Comparison of ENCODE assay signal across 9 cellular contexts in genomic region chr5:149632311-149633251, GRCh38. TPM values are rescaled to one million over a fixed set of nuclear protein-coding genes. Genes with fewer than 3 reads are reported as not detected.
DNase-seq lines count a peak whose midpoint lies in the region; ATAC-seq, FAIRE-seq and TF ChIP-seq lines count a peak whose summit lies in the region.
"Had no signal": no experiment of that assay in that cellular context is flagged by ENCODE, and none has a peak within 500 bp of the region (broad histone marks: within the 10 kb centered on the region; RNA-seq: fewer than 3 reads in every experiment).

No MANE protein-coding gene starts in this region.

- POLR2A ChIA-PET in endothelial cell of umbilical vein (lab: Charles Lee), result no interaction called here

- CTCF ChIA-PET in Calu3 (lab: Charles Lee), result interaction anchor here (0.8 to 2.0 kb wide), 16 partner anchors 9 to 368 kb away, joined by 3 to 12 read pairs (median 4); partner anchors contain the start of genes HMGXB3 and TIGD6
- CTCF ChIA-PET in endothelial cell of umbilical vein (lab: Charles Lee), result interaction anchor here (1.6 to 7.2 kb wide), 3 partner anchors 35 to 358 kb away, joined by 6 to 278 read pairs (median 8); no protein-coding TSS in a partner anchor

- H3K4me1 Mint-ChIP-seq in Calu3 (ENCODE audit: low read depth, unreplicated experiment) (peaks cover 87% of the 10 kb centered on the region), neural crest cell (peaks cover 9% of the 10 kb centered on the region)

- no peak overlapping the region for H3K4me2 ChIP-seq in endothelial cell of umbilical vein (ENCODE audit: insufficient read depth, low read length)

- BruUV-seq in Calu3 (replicated peaks; lab: Mats Ljungman, UMichigan) (no TSS peak), endothelial cell of umbilical vein (replicated peaks; lab: Mats Ljungman, UMichigan) (no TSS peak)

- H3K27me3 ChIP-seq in endothelial cell of umbilical vein (ENCODE audit: control insufficient read depth in 2 of 2, insufficient read depth in 2 of 2, low read length in 2 of 2) (no peaks in the 10 kb centered on the region), aorta (ENCODE audit: control insufficient read depth in 1 of 2, insufficient read depth in 2 of 2, low read length in 1 of 2) (no peaks in the 10 kb centered on the region), SJCRH30 (0 out of 2 replicates have a peak, but pooled peaks cover 2% of the 10 kb centered on the region)
- H3K27me3 ChIP-seq: neutrophil had no signal

- DNase-seq in Calu3 (peak; percentile 96), NCI-H510A treated with DMSO at 0.1 percent for 48 hours (lab: John Stamatoyannopoulos, UW) (peak; percentile 19), endothelial cell of umbilical vein (ENCODE audit: low read depth, low spot score) (peak; percentile 76), neural crest cell (ENCODE audit: low read depth, low spot score) (no peak), head of caudate nucleus (no peak), aorta (no peak), amygdala (lab: John Stamatoyannopoulos, UW) (no peak), SJCRH30 (no peak)

- no peak overlapping the region for H3K27ac ChIP-seq in endothelial cell of umbilical vein (ENCODE audit: insufficient read depth, low read depth, low read length)
- H3K27ac ChIP-seq in aorta (ENCODE audit: low read depth in 1 of 2, low read length in 2 of 2), result no peak overlapping the region
- H3K27ac ChIP-seq in SJCRH30, result no peak overlapping the region
- H3K27ac ChIP-seq: neutrophil had no signal

- peaks cover 31% of the 10 kb centered on the region for H3K36me3 Mint-ChIP-seq in Calu3 (ENCODE audit: insufficient read depth, unreplicated experiment)
- H3K36me3 Mint-ChIP-seq in neural crest cell (ENCODE audit: low read depth), result no peaks in the 10 kb centered on the region

- H3K4me3 ChIP-seq in endothelial cell of umbilical vein (replicated peaks in 1 of 3; ENCODE audit: insufficient read depth in 1 of 3, low read depth in 1 of 3, low read length in 3 of 3), result no peak overlapping the region
- no peak overlapping the region for H3K4me3 ChIP-seq in aorta (ENCODE audit: low read length in 2 of 2)
- no peak overlapping the region for H3K4me3 ChIP-seq in SJCRH30

- H3K9me3 Mint-ChIP-seq in Calu3 (ENCODE audit: low read depth, unreplicated experiment) (no peaks in the 10 kb centered on the region), neural crest cell (no peaks in the 10 kb centered on the region)

- no peaks in the 10 kb centered on the region for H4K20me1 ChIP-seq in endothelial cell of umbilical vein (replicated peaks; ENCODE audit: control insufficient read depth, extremely low read depth, insufficient read depth, low read length)

- no peaks in the 10 kb centered on the region for H3K36me3 ChIP-seq in endothelial cell of umbilical vein (ENCODE audit: control insufficient read depth in 2 of 2, extremely low read depth in 1 of 2, insufficient read depth in 2 of 2, low read length in 2 of 2)
- H3K36me3 ChIP-seq in aorta (ENCODE audit: control insufficient read depth in 1 of 2, insufficient read depth in 2 of 2, low read length in 1 of 2), result peaks cover 0 to under 1% of the 10 kb centered on the region in 2 donors
- H3K36me3 ChIP-seq in SJCRH30, result no peaks in the 10 kb centered on the region
- H3K36me3 ChIP-seq: neutrophil had no signal

- H3K27ac Mint-ChIP-seq in Calu3 (ENCODE audit: unreplicated experiment) (peak overlapping the region; percentile 91), neural crest cell (ENCODE audit: unreplicated experiment) (peak overlapping the region; percentile 51)

- H3K4me3 Mint-ChIP-seq in Calu3 (ENCODE audit: low read depth, unreplicated experiment) (peak overlapping the region; percentile 19), neural crest cell (no peak overlapping the region)

- peak overlapping the region; percentile 18 for H2AFZ ChIP-seq in endothelial cell of umbilical vein (ENCODE audit: low read depth, low read length)

- no peak for ATAC-seq in aorta (ENCODE audit: low FRiP score)

- H3K79me2 ChIP-seq in endothelial cell of umbilical vein (ENCODE audit: control insufficient read depth, insufficient read depth, low read length), result no peaks in the 10 kb centered on the region

- intact Hi-C loops in Calu3 (cut with micrococcal nuclease; ENCODE audit: unreplicated experiment), result loop anchor here (2.0 kb wide), 1 partner anchor 148 kb away; no protein-coding TSS in a partner anchor
- intact Hi-C loops in endothelial cell of umbilical vein (cut with micrococcal nuclease), result no loop called here
- intact Hi-C loops in head of caudate nucleus (cut with DNase I), result no loop called here
- intact Hi-C loops in aorta (cut with DNase I), result no loop called here

- H3K4me1 ChIP-seq in endothelial cell of umbilical vein (ENCODE audit: control insufficient read depth, extremely low read depth, insufficient read depth, low read length) (peaks cover 19% of the 10 kb centered on the region), aorta (ENCODE audit: control insufficient read depth in 1 of 2, insufficient read depth in 2 of 2, low read length in 2 of 2) (no peaks in the 10 kb centered on the region), SJCRH30 (peaks cover 14% of the 10 kb centered on the region; the same call in 1 of the 2 replicates)

- no peak for TF ChIP-seq POLR2A in endothelial cell of umbilical vein (IDR thresholded peaks at IDR 0.05; ENCODE audit: low read depth, low read length)

- H3K27me3 Mint-ChIP-seq in Calu3 (ENCODE audit: unreplicated experiment) (no peaks in the 10 kb centered on the region), neural crest cell (ENCODE audit: low read depth) (no peaks in the 10 kb centered on the region)

- TF ChIP-seq CTCF in Calu3 (IDR thresholded peaks at IDR 0.05; ENCODE audit: unreplicated experiment) (no peak), endothelial cell of umbilical vein (IDR thresholded peaks at IDR 0.05; ENCODE audit: extremely low read depth in 1 of 2, insufficient read depth in 1 of 2, low read depth in 1 of 2, low read length in 2 of 2) (no peak), neural crest cell (conservative IDR thresholded peaks at IDR 0.05) (no peak)

- dilution Hi-C loops in endothelial cell of umbilical vein (cut with MboI; ENCODE audit: extremely low pct_ligation_motif_present, low sequenced_read_pairs), result loop anchor here (10.0 kb wide), 1 partner anchor 192 kb away; no protein-coding TSS in a partner anchor

- H3K9me1 ChIP-seq in endothelial cell of umbilical vein (replicated peaks; ENCODE audit: control insufficient read depth, extremely low read depth, insufficient read depth, low read length), result no peaks in the 10 kb centered on the region

- H3K9ac ChIP-seq in endothelial cell of umbilical vein (replicated peaks; ENCODE audit: extremely low read depth, insufficient read depth, low read length), result no peak overlapping the region

- 70 to 74% methylated on average over 12 of the region's 12 CpGs for WGBS in aorta, 2 donors

- FAIRE-seq in endothelial cell of umbilical vein (lab: Jason Lieb, UNC), result peak; percentile 67

- no peaks in the 10 kb centered on the region for H3K9me3 ChIP-seq in endothelial cell of umbilical vein (replicated peaks; ENCODE audit: control insufficient read depth, insufficient read depth, low read length)
- no peaks in the 10 kb centered on the region for H3K9me3 ChIP-seq in aorta (ENCODE audit: control insufficient read depth, low read length)
- H3K9me3 ChIP-seq in SJCRH30 (replicated peaks), result no peaks in the 10 kb centered on the region
- H3K9me3 ChIP-seq: neutrophil had no signal

TF ChIP-seq in endothelial cell of umbilical vein, 7 proteins besides CTCF, POLR2A, EP300 and RAD21:
- TF ChIP-seq FOS (IDR thresholded peaks at IDR 0.05; ENCODE audit: borderline replicate concordance, insufficient read depth, low read length) (peak; percentile 4), GATA2 (IDR thresholded peaks at IDR 0.05; ENCODE audit: insufficient read depth, insufficient read length, low read depth, low read length) (no peak), JUN (IDR thresholded peaks at IDR 0.05; ENCODE audit: borderline replicate concordance, insufficient read depth, insufficient read length, low read depth) (no peak), EZH2 (IDR thresholded peaks at IDR 0.05; ENCODE audit: borderline replicate concordance, low read depth, low read length, severe bottlenecking) (no peak), MYC (IDR thresholded peaks at IDR 0.05; ENCODE audit: low read depth, low read length) (no peak)
- TF ChIP-seq, protein P1, sequence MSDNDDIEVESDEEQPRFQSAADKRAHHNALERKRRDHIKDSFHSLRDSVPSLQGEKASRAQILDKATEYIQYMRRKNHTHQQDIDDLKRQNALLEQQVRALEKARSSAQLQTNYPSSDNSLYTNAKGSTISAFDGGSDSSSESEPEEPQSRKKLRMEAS (IDR thresholded peaks at IDR 0.05; ENCODE audit: insufficient read depth, insufficient read length), result no peak

RNA-seq across cellular contexts. Expression of gene ARHGEF37, which starts 51.3 kb away (rescaled TPM):
- total RNA-seq in Calu3 (2022) (13.0 and 16.1 TPM in 2 replicates), endothelial cell of umbilical vein (7.0 and 7.1 TPM in 2 replicates), neural crest cell (1.9 and 2.3 TPM in 2 replicates), aorta (10 to 100 TPM in 1 of 2 donors, 1 to 10 TPM in 1; 9.7 to 18.0 TPM)
- polyA plus RNA-seq in endothelial cell of umbilical vein (4.4 and 4.9 TPM in 2 replicates), aorta (1 to 10 TPM; 2.7 to 8.8 TPM)
- 3.6 and 4.3 TPM in 2 replicates for polyA plus RNA-seq in endothelial cell of umbilical vein (2011; cell fraction: cytosol; rRNA removed)
- polyA plus RNA-seq in endothelial cell of umbilical vein (2011; cell fraction: nucleus; rRNA removed), result 9.7 and 10.3 TPM in 2 replicates
- polyA plus RNA-seq in endothelial cell of umbilical vein (2012), result 2.7 and 3.2 TPM in 2 replicates
- 7.5 and 7.6 TPM in 2 replicates for polyA minus RNA-seq in endothelial cell of umbilical vein
- polyA minus RNA-seq in endothelial cell of umbilical vein (2011; cell fraction: cytosol; rRNA and poly(A)+ RNA removed), result not detected
- polyA minus RNA-seq in endothelial cell of umbilical vein (2011; cell fraction: nucleus; rRNA and poly(A)+ RNA removed), result 6.9 and 7.0 TPM in 2 replicates
- 0.05 and 0.38 TPM in 2 replicates for total RNA-seq in SJCRH30 (2014; rRNA removed; shearing (Covaris generic))

Comparison
In these comparisons a context has a peak if more than half of its experiments do, and no peak if none do; other contexts are left out.
1. DNase-seq: peak in Calu3 (single experiment), NCI-H510A treated with DMSO at 0.1 percent for 48 hours (single experiment) and endothelial cell of umbilical vein (single experiment); none in neural crest cell (single experiment), head of caudate nucleus (0 of 42), aorta (0 of 2), amygdala (0 of 56) and SJCRH30 (0 of 2).